8 cellular contexts compared by ENCODE assay signal in genomic region chr17:36545093-36545464, GRCh38. TPM values are rescaled to one million over a fixed set of nuclear protein-coding genes. Genes with fewer than 3 reads are reported as not detected.
DNase-seq lines count a peak whose midpoint lies in the region; ATAC-seq and TF ChIP-seq lines count a peak whose summit lies in the region.

No MANE protein-coding gene starts in this region.

- no peak for TF ChIP-seq CTCF in AG04450 (IDR thresholded peaks at IDR 0.05; ENCODE audit: low read depth, low read length)
- no peak for TF ChIP-seq CTCF in chondrocyte (IDR thresholded peaks at IDR 0.05)

- peak overlapping the region; percentile 99 for H3K27ac Mint-ChIP-seq in chondrocyte (ENCODE audit: unreplicated experiment)

- H3K4me2 ChIP-seq in Karpas-422 (ENCODE audit: low read depth, low read length, poor library complexity, severe bottlenecking) = peak overlapping the region; percentile 82

- DNase-seq in AG04450 (ENCODE audit: low read depth, low spot score) = no peak
- DNase-seq in Karpas-422 = no peak
- DNase-seq in chondrocyte (ENCODE audit: low spot score) = no peak
- DNase-seq in medulla oblongata (ENCODE audit: extremely low spot score) = no peak
- DNase-seq in activated CD4-positive, alpha-beta T cell treated with anti-CD3 and anti-CD28 coated beads, Interleukin-2, amount 50 U/mL, for 4 hours = no peak

- H4K20me1 ChIP-seq in Karpas-422 (ENCODE audit: insufficient read depth, low read depth, low read length) = peaks cover 6% of the 10 kb centered on the region; the same call in 1 of the 2 replicates

- CTCF ChIA-PET in AG04450 (lab: Charles Lee) = no interaction called here

- POLR2A ChIA-PET in AG04450 (lab: Yijun Ruan, JAX) = interaction anchor here (0.8 to 2.9 kb wide), 7 partner anchors 10 to 735 kb away, joined by 3 to 40 read pairs (median 5); partner anchors contain the start of genes MRM1, MYO19, PIGW and ZNHIT3

- H3K27me3 ChIP-seq in AG04450 (ENCODE audit: control insufficient read depth, insufficient read depth, low read length) (no peaks in the 10 kb centered on the region), Karpas-422 (ENCODE audit: low read length) (no peaks in the 10 kb centered on the region), mucosa of stomach (ENCODE audit: control insufficient read depth, insufficient read depth, low read length) (no peaks in the 10 kb centered on the region)

- H3K36me3 ChIP-seq in Karpas-422 (ENCODE audit: insufficient read depth, low read length) (peaks cover 13% of the 10 kb centered on the region; the same call in 1 of the 2 replicates), mucosa of stomach (ENCODE audit: control insufficient read depth, insufficient read depth, low read length) (no peaks in the 10 kb centered on the region)

- H2AFZ ChIP-seq in Karpas-422 (ENCODE audit: low read length) = 0 out of 2 replicates have a peak overlapping the region, but pooled peaks have one; percentile 40

- peak overlapping the region; percentile 96 for H3K4me3 ChIP-seq in AG04450 (ENCODE audit: low read depth, low read length)
- H3K4me3 ChIP-seq in Karpas-422 (ENCODE audit: low read length) = peak overlapping the region; percentile 100
- H3K4me3 ChIP-seq in mucosa of stomach (ENCODE audit: low read length) = peak overlapping the region; percentile 84

- peak; percentile 43 for ATAC-seq in GM19463 (IDR thresholded peaks at IDR 0.05; ENCODE audit: unreplicated experiment)
- ATAC-seq in GM18909 (IDR thresholded peaks at IDR 0.05; ENCODE audit: poor library complexity, unreplicated experiment) = no peak

- no peaks in the 10 kb centered on the region for H3K9me2 ChIP-seq in Karpas-422 (replicated peaks; ENCODE audit: insufficient read depth, low read length)

- no peaks in the 10 kb centered on the region for H3K27me3 Mint-ChIP-seq in chondrocyte (ENCODE audit: low read depth)

- H3K9ac ChIP-seq in Karpas-422 (ENCODE audit: low read length) (peak overlapping the region; percentile 100), mucosa of stomach (ENCODE audit: low read length) (peak overlapping the region; percentile 100)

- no peaks in the 10 kb centered on the region; the same call in 1 of the 2 replicates for H3K9me3 ChIP-seq in AG04450 (ENCODE audit: control insufficient read depth, insufficient read depth, low read length)
- H3K9me3 ChIP-seq in Karpas-422 (ENCODE audit: low read length) = no peaks in the 10 kb centered on the region
- no peaks in the 10 kb centered on the region for H3K9me3 ChIP-seq in mucosa of stomach (ENCODE audit: control insufficient read depth, low read length)

- H3K4me3 Mint-ChIP-seq in chondrocyte (ENCODE audit: unreplicated experiment) = peak overlapping the region; percentile 94

- H3K4me1 ChIP-seq in Karpas-422 (ENCODE audit: low read length) (peaks cover 38% of the 10 kb centered on the region), mucosa of stomach (ENCODE audit: control insufficient read depth, insufficient read depth, low read length) (peaks cover 16% of the 10 kb centered on the region)

- H3K79me2 ChIP-seq in Karpas-422 (ENCODE audit: low read length) = peaks cover 62% of the 10 kb centered on the region

- H3K9me3 Mint-ChIP-seq in chondrocyte (ENCODE audit: low read depth) = no peaks in the 10 kb centered on the region

- H3K27ac ChIP-seq in AG04450 (ENCODE audit: low read depth, low read length) (peak overlapping the region; percentile 98), Karpas-422 (ENCODE audit: low read length) (peak overlapping the region; percentile 91)

- H3K4me1 Mint-ChIP-seq in chondrocyte (ENCODE audit: low read depth) = peaks cover 39% of the 10 kb centered on the region

- no peaks in the 10 kb centered on the region for H3K36me3 Mint-ChIP-seq in chondrocyte (ENCODE audit: low read depth)

RNA-seq across cellular contexts. Expression of gene GGNBP2, which starts 0.4 kb away (rescaled TPM):
- polyA plus RNA-seq in AG04450 (2011; rRNA removed) = 77.6 and 87.6 TPM in 2 replicates
- 84.7 and 94.5 TPM in 2 replicates for polyA minus RNA-seq in AG04450 (2011; rRNA and poly(A)+ RNA removed)
- total RNA-seq in Karpas-422 (2014; rRNA removed; shearing (Covaris generic); ENCODE audit: low replicate concordance) = 41.7 and 49.5 TPM in 2 replicates
- total RNA-seq in chondrocyte = 62.7 to 70.8 TPM (median 68.2 TPM) in 3 replicates

RNA-seq across cellular contexts. Expression of gene PIGW, which starts 10.3 kb away (rescaled TPM):
- 4.5 and 4.7 TPM in 2 replicates for polyA plus RNA-seq in AG04450 (2011; rRNA removed)
- 1.5 and 1.9 TPM in 2 replicates for polyA minus RNA-seq in AG04450 (2011; rRNA and poly(A)+ RNA removed)
- total RNA-seq in Karpas-422 (2014; rRNA removed; shearing (Covaris generic); ENCODE audit: low replicate concordance) = 3.9 and 6.7 TPM in 2 replicates
- 10.5 to 15.4 TPM (median 11.0 TPM) in 3 replicates for total RNA-seq in chondrocyte

RNA-seq across cellular contexts. Expression of gene MYO19, which starts 10.4 kb away (rescaled TPM):
- 23.1 and 28.9 TPM in 2 replicates for polyA plus RNA-seq in AG04450 (2011; rRNA removed)
- polyA minus RNA-seq in AG04450 (2011; rRNA and poly(A)+ RNA removed) = 55.9 and 63.1 TPM in 2 replicates
- 50.6 and 58.9 TPM in 2 replicates for total RNA-seq in Karpas-422 (2014; rRNA removed; shearing (Covaris generic); ENCODE audit: low replicate concordance)
- total RNA-seq in chondrocyte = 51.5 to 75.6 TPM (median 52.6 TPM) in 3 replicates

RNA-seq across cellular contexts. Expression of gene DHRS11, which starts 46.6 kb away (rescaled TPM):
- polyA plus RNA-seq in AG04450 (2011; rRNA removed) = 4.9 and 5.4 TPM in 2 replicates
- 8.3 and 10.3 TPM in 2 replicates for polyA minus RNA-seq in AG04450 (2011; rRNA and poly(A)+ RNA removed)
- 13.6 and 33.8 TPM in 2 replicates for total RNA-seq in Karpas-422 (2014; rRNA removed; shearing (Covaris generic); ENCODE audit: low replicate concordance)
- 4.2 to 7.0 TPM (median 5.1 TPM) in 3 replicates for total RNA-seq in chondrocyte

RNA-seq across cellular contexts. Expression of gene MRM1, which starts 56.3 kb away (rescaled TPM):
- 2.0 and 2.4 TPM in 2 replicates for polyA plus RNA-seq in AG04450 (2011; rRNA removed)
- 1.3 and 2.2 TPM in 2 replicates for polyA minus RNA-seq in AG04450 (2011; rRNA and poly(A)+ RNA removed)
- total RNA-seq in Karpas-422 (2014; rRNA removed; shearing (Covaris generic); ENCODE audit: low replicate concordance) = 11.7 and 18.0 TPM in 2 replicates
- 2.5 to 3.9 TPM (median 2.6 TPM) in 3 replicates for total RNA-seq in chondrocyte
